27 cellular contexts compared by ENCODE assay signal in the genomic region with DNA sequence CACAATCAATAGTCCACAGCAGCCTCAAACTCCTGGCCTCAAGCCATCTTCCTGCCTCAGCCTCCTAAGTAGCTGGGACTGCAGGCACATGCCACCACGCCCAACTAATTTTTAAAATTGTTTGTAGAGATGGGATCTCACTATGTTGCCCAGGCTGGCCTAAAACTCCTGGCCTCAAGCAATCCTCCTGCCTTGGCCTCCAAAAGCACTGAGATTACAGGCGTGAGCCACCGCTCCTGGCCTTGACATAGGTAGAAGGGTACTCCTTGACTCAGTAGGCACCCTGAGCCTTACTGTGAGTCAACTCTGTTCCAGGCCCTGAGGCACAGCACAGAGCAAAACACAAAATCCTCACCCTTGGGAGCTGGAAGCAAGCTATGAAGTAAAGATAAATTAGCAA. TPM values are rescaled to one million over a fixed set of nuclear protein-coding genes. Genes with fewer than 3 reads are reported as not detected.
"Had no signal": no experiment of that assay in that cellular context is flagged by ENCODE, and none has a peak within 500 bp of the region (broad histone marks: within the 10 kb centered on the region; RNA-seq: fewer than 3 reads in every experiment).

No MANE protein-coding gene starts in this region.

- DNase-seq: cortex of kidney; dorsolateral prefrontal cortex; effector CD8-positive, alpha-beta T cell; heart right ventricle; hypothalamus; kidney glomerular epithelial cell; mammary epithelial cell; naive thymus-derived CD4-positive, alpha-beta T cell; nephron progenitor cell; psoas muscle; retina; right lobe of liver; stimulated activated CD4-positive, alpha-beta T cell treated with anti-CD3 and anti-CD28 coated beads, Interleukin-4, amount 100 ng/mL, for 1 hour; stimulated activated CD8-positive, alpha-beta memory T cell treated with anti-CD3 and anti-CD28 coated beads, Interleukin-4, amount 100 ng/mL, for 48 hours; stimulated activated naive CD8-positive, alpha-beta T cell treated with anti-CD3 and anti-CD28 coated beads, Interleukin-15, Interleukin-2, amounts not matched to agents 100 U/mL and 50 U/mL, for 24 hours; thyroid gland; upper lobe of left lung had no signal

- H3K9me3 Mint-ChIP-seq: naive thymus-derived CD4-positive, alpha-beta T cell; stimulated activated effector memory CD8-positive, alpha-beta T cell treated with anti-CD3 and anti-CD28 coated beads, Interleukin-12 subunit alpha, Interleukin-12 subunit beta, amount 100 ng/mL, for 72 hours had no signal

- H3K27ac Mint-ChIP-seq: nephron progenitor cell; stimulated activated effector memory CD8-positive, alpha-beta T cell treated with anti-CD3 and anti-CD28 coated beads, Interleukin-12 subunit alpha, Interleukin-12 subunit beta, amount 100 ng/mL, for 72 hours had no signal

- H3K27me3 Mint-ChIP-seq: naive thymus-derived CD4-positive, alpha-beta T cell had no signal

- ATAC-seq: esophagus mucosa; heart right ventricle; naive thymus-derived CD4-positive, alpha-beta T cell; psoas muscle; stimulated activated effector memory CD8-positive, alpha-beta T cell treated with anti-CD3 and anti-CD28 coated beads, Interleukin-12 subunit alpha, Interleukin-12 subunit beta, amount 100 ng/mL, for 72 hours; stimulated activated naive CD8-positive, alpha-beta T cell treated with anti-CD3 and anti-CD28 coated beads, Interleukin-15, Interleukin-2, amounts not matched to agents 100 U/mL and 50 U/mL, for 24 hours had no signal

- H3K4me3 Mint-ChIP-seq: naive thymus-derived CD4-positive, alpha-beta T cell; nephron progenitor cell; stimulated activated effector memory CD8-positive, alpha-beta T cell treated with anti-CD3 and anti-CD28 coated beads, Interleukin-12 subunit alpha, Interleukin-12 subunit beta, amount 100 ng/mL, for 72 hours had no signal

RNA-seq across cellular contexts. Expression of gene GNG14, which starts 28.1 kb away (rescaled TPM):
- total RNA-seq: dorsolateral prefrontal cortex; esophagus mucosa; fibroblast of lung; frontal cortex; heart right ventricle; lower leg skin; mammary epithelial cell; mesenteric fat pad; mononuclear cell; naive thymus-derived CD4-positive, alpha-beta T cell; osteoblast; psoas muscle; right lobe of liver; suprapubic skin; thyroid gland; upper lobe of left lung; vagina had no signal
